ENCODE assay signal across 1 cellular context in genomic region chr4:55546633-55547460, GRCh38.
TF ChIP-seq lines count a peak whose summit lies in the region.

TSS of gene CLOCK (minus strand) at chr4:55546909. CDS start at chr4:55482785, 64,124 bp downstream.

TF ChIP-seq in HepG2, 621 proteins besides CTCF, POLR2A, EP300 and RAD21 (continued from another document and continues in another):
- TF ChIP-seq ZNF609 (CRISPR knock-in tag; IDR thresholded peaks at IDR 0.05; ENCODE audit: borderline replicate concordance) (peak; percentile 28; the same call in 1 of the 2 replicates), ZNF781 (CRISPR knock-in tag; IDR thresholded peaks at IDR 0.05; ENCODE audit: borderline replicate concordance, not compliant biosample characterization) (no peak), ZNF276 (CRISPR knock-in tag; IDR thresholded peaks at IDR 0.05; ENCODE audit: low read depth) (peak; percentile 60; the same call in 1 of the 2 replicates), EZH2 (conservative IDR thresholded peaks at IDR 0.05; ENCODE audit: low read depth, low read length) (no peak), ELF3 (CRISPR knock-in tag; IDR thresholded peaks at IDR 0.05) (0 out of 2 replicates have a peak, but pooled peaks have one; percentile 1), SPEN (CRISPR knock-in tag; IDR thresholded peaks at IDR 0.05; ENCODE audit: low read depth) (peak; percentile 55), ZNF766 (CRISPR knock-in tag; IDR thresholded peaks at IDR 0.05; ENCODE audit: borderline replicate concordance) (no peak), ZNF282 (IDR thresholded peaks at IDR 0.05; ENCODE audit: partially characterized antibody) (no peak), EEA1 (CRISPR knock-in tag; IDR thresholded peaks at IDR 0.05; ENCODE audit: borderline replicate concordance) (no peak), TMF1 (CRISPR knock-in tag; IDR thresholded peaks at IDR 0.05; ENCODE audit: low read depth) (no peak), ZNF639 (CRISPR knock-in tag; conservative IDR thresholded peaks at IDR 0.05) (peak; percentile 88), ZNF850 (CRISPR knock-in tag; conservative IDR thresholded peaks at IDR 0.05) (peak; percentile 77; the same call in 1 of the 2 replicates), ADNP (CRISPR knock-in tag; IDR thresholded peaks at IDR 0.05) (no peak), ZBTB4 (CRISPR knock-in tag; IDR thresholded peaks at IDR 0.05; ENCODE audit: borderline replicate concordance) (0 out of 2 replicates have a peak, but pooled peaks have one; percentile 61), KDM5B (CRISPR knock-in tag; IDR thresholded peaks at IDR 0.05; ENCODE audit: borderline replicate concordance) (peak; percentile 54; the same call in 1 of the 2 replicates), HDAC1 (CRISPR knock-in tag; IDR thresholded peaks at IDR 0.05) (peak; percentile 85), ZFP41 (CRISPR knock-in tag; IDR thresholded peaks at IDR 0.05; ENCODE audit: borderline replicate concordance) (no peak), SP5 (CRISPR knock-in tag; IDR thresholded peaks at IDR 0.05; ENCODE audit: borderline replicate concordance, low read depth) (no peak), ZSCAN20 (CRISPR knock-in tag; IDR thresholded peaks at IDR 0.05; ENCODE audit: borderline replicate concordance) (peak; percentile 83; the same call in 1 of the 2 replicates), FOXO4 (CRISPR knock-in tag; conservative IDR thresholded peaks at IDR 0.05) (no peak), POGK (CRISPR knock-in tag; conservative IDR thresholded peaks at IDR 0.05) (peak; percentile 55; the same call in 1 of the 2 replicates), SAP130 (CRISPR knock-in tag; IDR thresholded peaks at IDR 0.05; ENCODE audit: low read depth) (peak; percentile 51), MIXL1 (CRISPR knock-in tag; IDR thresholded peaks at IDR 0.05) (no peak), ZNF839 (CRISPR knock-in tag; IDR thresholded peaks at IDR 0.05; ENCODE audit: borderline replicate concordance) (no peak), GRHL1 (CRISPR knock-in tag; conservative IDR thresholded peaks at IDR 0.05) (no peak), ZNF547 (CRISPR knock-in tag; IDR thresholded peaks at IDR 0.05) (peak; percentile 90), POGZ (CRISPR knock-in tag; IDR thresholded peaks at IDR 0.05) (no peak), ZFP37 (CRISPR knock-in tag; IDR thresholded peaks at IDR 0.05; ENCODE audit: borderline replicate concordance) (peak; percentile 18; the same call in 1 of the 2 replicates), HNF4G (IDR thresholded peaks at IDR 0.05; ENCODE audit: borderline replicate concordance, low read depth, low read length) (no peak), HNF4G (CRISPR knock-in tag; IDR thresholded peaks at IDR 0.05; ENCODE audit: borderline replicate concordance, low read depth) (no peak), SETDB1 (CRISPR knock-in tag; IDR thresholded peaks at IDR 0.05; ENCODE audit: borderline replicate concordance) (no peak), KMT2A (CRISPR knock-in tag; IDR thresholded peaks at IDR 0.05) (peak; percentile 46; the same call in 1 of the 2 replicates), ZFP90 (CRISPR knock-in tag; IDR thresholded peaks at IDR 0.05; ENCODE audit: borderline replicate concordance) (peak; percentile 48; the same call in 1 of the 2 replicates), CHD2 (IDR thresholded peaks at IDR 0.05; ENCODE audit: low read depth, low read length) (peak; percentile 31; the same call in 1 of the 2 replicates), ZNF558 (CRISPR knock-in tag; IDR thresholded peaks at IDR 0.05; ENCODE audit: borderline replicate concordance) (peak; percentile 48; the same call in 1 of the 2 replicates), KLF6 (CRISPR knock-in tag; IDR thresholded peaks at IDR 0.05) (0 out of 2 replicates have a peak, but pooled peaks have one; percentile 2), ZNF335 (CRISPR knock-in tag; IDR thresholded peaks at IDR 0.05) (peak; percentile 77; the same call in 1 of the 2 replicates), ZNF605 (CRISPR knock-in tag; IDR thresholded peaks at IDR 0.05) (peak; percentile 14; the same call in 1 of the 2 replicates), GFI1 (CRISPR knock-in tag; IDR thresholded peaks at IDR 0.05; ENCODE audit: borderline replicate concordance) (peak; percentile 75), AGO2 (optimal IDR thresholded peaks at IDR 0.05; ENCODE audit: low read depth, low read length) (peak; percentile 60), RARA (CRISPR knock-in tag; IDR thresholded peaks at IDR 0.05) (no peak), MED1 (CRISPR knock-in tag; IDR thresholded peaks at IDR 0.05) (peak; percentile 43; the same call in 1 of the 2 replicates)
